ENCODE assay signal across 8 cellular contexts in genomic region chr1:229229721-229230135, GRCh38. TPM values are rescaled to one million over a fixed set of nuclear protein-coding genes. Genes with fewer than 3 reads are reported as not detected.
DNase-seq lines count a peak whose midpoint lies in the region; ATAC-seq and TF ChIP-seq lines count a peak whose summit lies in the region.

No MANE protein-coding gene starts in this region.

- ATAC-seq in heart left ventricle: peak; percentile 93 to 96 (median 94)
- ATAC-seq in HG03095 (IDR thresholded peaks at IDR 0.05; ENCODE audit: unreplicated experiment): no peak
- no peak for ATAC-seq in GM18858 (IDR thresholded peaks at IDR 0.05; ENCODE audit: unreplicated experiment)
- ATAC-seq in HG03196 (IDR thresholded peaks at IDR 0.05; ENCODE audit: unreplicated experiment): no peak

- H3K9me3 ChIP-seq in ES-I3 (ENCODE audit: control insufficient read depth, insufficient read depth, low read length): no peaks in the 10 kb centered on the region
- H3K9me3 ChIP-seq in heart left ventricle: no peaks in the 10 kb centered on the region

- H3K27ac ChIP-seq in heart left ventricle: peak overlapping the region; percentile 64 to 90 (median 76)

- TF ChIP-seq CTCF in heart left ventricle (IDR thresholded peaks at IDR 0.05): no peak

- TF ChIP-seq POLR2A in heart left ventricle (IDR thresholded peaks at IDR 0.05): no peak

- intact Hi-C loops in heart left ventricle (cut with DNase I) (loop anchor here in 9 of 10 donors (5.0 to 10.0 kb wide), 10 partner anchors 72 to 562 kb away; partner anchors contain the start of gene RHOU (in 2 of the 9)), posterior cingulate gyrus (cut with DNase I) (loop anchor here (5.0 to 10.0 kb wide), 2 partner anchors 75 to 227 kb away; no protein-coding TSS in a partner anchor)

- 11 to 19% (median 14%) methylated on average over 4 of the region's 4 CpGs for WGBS in heart left ventricle, 4 donors

- DNase-seq in SW480 (ENCODE audit: low spot score) (peak; percentile 32), heart left ventricle (peak in 4 of 5 donors; percentile 40 to 84 (median 63)), posterior cingulate gyrus (peak in 9 of 10 donors; percentile 62 to 96 (median 76))
- no peak for DNase-seq in activated T-cell treated with anti-CD3 and anti-CD28 coated beads, Interleukin-2, amount 50 U/mL, for 1 hour

- H3K9ac ChIP-seq in ES-I3 (ENCODE audit: low read depth, low read length): peak overlapping the region; percentile 21; the same call in 1 of the 2 replicates

- H3K4me1 ChIP-seq in ES-I3 (ENCODE audit: insufficient read depth, low read length): peaks cover 60% of the 10 kb centered on the region
- peaks cover 0 to 37% (median 21%) of the 10 kb centered on the region in 12 donors for H3K4me1 ChIP-seq in heart left ventricle

- no peak overlapping the region for H3K4me3 ChIP-seq in heart left ventricle

- no peaks in the 10 kb centered on the region for H3K36me3 ChIP-seq in ES-I3 (ENCODE audit: insufficient read depth, low read length)
- no peaks in the 10 kb centered on the region for H3K36me3 ChIP-seq in heart left ventricle

- peaks cover 0 to 7% (median 0%) of the 10 kb centered on the region in 9 donors for H3K27me3 ChIP-seq in heart left ventricle

RNA-seq across cellular contexts. Expression of gene RAB4A, which starts 41.2 kb away (rescaled TPM):
- total RNA-seq in heart left ventricle: 100 to 1,000 TPM in 5 of 9 donors, 10 to 100 TPM in 4; 33.6 to 159 (median 121) TPM
- 10 to 100 TPM; 27.6 to 65.7 TPM for polyA plus RNA-seq in heart left ventricle

Comparison
In these comparisons a context has a peak if more than half of its experiments do, and no peak if none do; other contexts are left out.
1. ATAC-seq: peak in heart left ventricle (4 of 4); none in HG03095 (single experiment), GM18858 (single experiment) and HG03196 (single experiment).